Comparison of ENCODE assay signal across 8 cellular contexts in the genomic region with DNA sequence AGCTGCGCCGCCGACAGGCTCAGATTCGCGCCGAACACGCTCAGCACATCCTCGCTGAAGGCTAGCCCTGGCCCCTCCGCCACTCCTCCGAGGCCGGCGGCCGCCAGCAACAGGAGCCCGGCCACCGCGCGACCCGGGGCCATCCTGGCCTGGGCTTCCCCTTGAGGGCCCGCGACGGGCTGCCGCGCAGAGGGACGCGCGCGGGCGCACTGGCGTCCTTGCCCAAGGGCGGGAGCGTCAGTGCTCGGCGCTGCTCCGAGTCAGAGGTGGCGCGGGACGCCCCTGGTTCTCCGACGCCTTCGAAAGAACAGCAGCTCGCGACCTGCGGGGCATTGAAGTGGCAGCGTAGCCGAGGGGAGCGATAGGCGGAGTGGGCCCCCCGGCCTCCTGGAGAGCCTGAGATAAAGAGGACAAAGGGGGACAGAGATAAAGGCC. TPM values are rescaled to one million over a fixed set of nuclear protein-coding genes. Genes with fewer than 3 reads are reported as not detected.
DNase-seq lines count a peak whose midpoint lies in the region; ATAC-seq and TF ChIP-seq lines count a peak whose summit lies in the region.

No MANE protein-coding gene starts in this region.

- no peaks in the 10 kb centered on the region for H3K36me3 ChIP-seq in endodermal cell (ENCODE audit: control insufficient read depth, insufficient read depth, low read length)

- no peaks in the 10 kb centered on the region for H3K27me3 ChIP-seq in endodermal cell (ENCODE audit: control insufficient read depth, insufficient read depth, low read length, poor library complexity, severe bottlenecking)

- H3K9ac ChIP-seq in endodermal cell (ENCODE audit: extremely low read depth, low read length, poor library complexity, severe bottlenecking): peak overlapping the region; percentile 82

- H3K4me1 ChIP-seq in endodermal cell (ENCODE audit: control insufficient read depth, insufficient read depth, low read length): peaks cover 3% of the 10 kb centered on the region

- H3K4me3 Mint-ChIP-seq in endodermal cell: peak overlapping the region; percentile 64

- no peak for TF ChIP-seq CTCF in endodermal cell (conservative IDR thresholded peaks at IDR 0.05)

- no peak overlapping the region for H3K27ac ChIP-seq in endodermal cell (ENCODE audit: low read depth, low read length)

- H3K4me1 Mint-ChIP-seq in endodermal cell: peaks cover 48% of the 10 kb centered on the region

- no peaks in the 10 kb centered on the region for H3K36me3 Mint-ChIP-seq in endodermal cell (ENCODE audit: low read depth)

- no peaks in the 10 kb centered on the region for H3K9me3 ChIP-seq in endodermal cell (ENCODE audit: control insufficient read depth, low read length)

- H3K27ac Mint-ChIP-seq in endodermal cell: peak overlapping the region; percentile 83

- H3K9me3 Mint-ChIP-seq in endodermal cell: no peaks in the 10 kb centered on the region

- WGBS in endodermal cell (ENCODE audit: insufficient coverage in 1 of 2, insufficient read length in 1 of 2), 2 experiments: 0% methylated on average over 10 to 48 of the region's 48 CpGs

- no peaks in the 10 kb centered on the region for H3K27me3 Mint-ChIP-seq in endodermal cell (ENCODE audit: insufficient read depth)

- peak overlapping the region; percentile 83 for H3K4me3 ChIP-seq in endodermal cell (ENCODE audit: low read length)

- ATAC-seq in HG02759 (IDR thresholded peaks at IDR 0.05; ENCODE audit: unreplicated experiment): peak; percentile 57

- DNase-seq in NCI-H446 (lab: John Stamatoyannopoulos, UW): peak; percentile 43 to 74
- no peak for DNase-seq in NCI-H446 treated with DMSO at 0.1 percent for 48 hours (lab: John Stamatoyannopoulos, UW)
- DNase-seq in NCI-H1930 (lab: John Stamatoyannopoulos, UW): peak; percentile 40 to 57
- peak; percentile 89 for DNase-seq in activated CD8-positive, alpha-beta memory T cell treated with anti-CD3 and anti-CD28 coated beads for 24 hours
- DNase-seq in endodermal cell: peak; percentile 89
- DNase-seq in mucosa of gallbladder (ENCODE audit: low spot score): peak; percentile 44
- peak; percentile 82 for DNase-seq in stimulated activated CD8-positive, alpha-beta memory T cell treated with anti-CD3 and anti-CD28 coated beads, Interleukin-4, amount 100 ng/mL, for 48 hours

RNA-seq across cellular contexts. Expression of a gene that starts 0.7 kb away (rescaled TPM):
- total RNA-seq in endodermal cell (10 to 100 TPM; 64.4 to 76.4 TPM), mucosa of gallbladder (8.3 TPM)
- polyA plus RNA-seq in endodermal cell (2013, experiment 1 of 2): 21.4 TPM
- polyA plus RNA-seq in endodermal cell (2013, experiment 2 of 2): 20.1 TPM
